In the genomic region with DNA sequence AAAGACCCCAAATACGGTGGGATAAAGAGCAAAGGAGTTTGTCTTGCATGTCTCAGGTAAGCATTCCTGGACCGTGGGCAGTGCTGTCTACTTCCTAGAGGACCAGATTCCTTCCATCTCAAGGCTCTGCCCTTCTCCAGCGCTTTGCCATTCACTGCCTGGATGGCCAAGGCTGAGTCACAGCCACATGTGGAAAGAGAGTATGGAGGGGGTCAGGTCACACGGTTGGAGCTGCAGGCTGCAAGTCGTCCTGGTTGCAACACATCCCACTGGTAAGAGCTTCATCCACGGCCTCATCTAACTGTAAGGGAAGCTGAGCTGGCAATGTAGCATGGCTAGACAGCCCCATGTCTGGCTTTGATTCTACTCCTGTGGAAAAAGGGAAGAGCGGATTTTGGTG, we compare ENCODE assay signal across 14 cellular contexts.
DNase-seq lines count a peak whose midpoint lies in the region; ATAC-seq and TF ChIP-seq lines count a peak whose summit lies in the region.
"Had no signal": no experiment of that assay in that cellular context is flagged by ENCODE, and none has a peak within 500 bp of the region (broad histone marks: within the 10 kb centered on the region; RNA-seq: fewer than 3 reads in every experiment).

No MANE protein-coding gene starts in this region.

- peak; percentile 92 for DNase-seq in EL
- DNase-seq in NB4 (ENCODE audit: low read depth): peak; percentile 85
- DNase-seq in choroid plexus epithelial cell (ENCODE audit: low read depth): peak; percentile 92
- DNase-seq in retinal pigment epithelial cell (ENCODE audit: low read depth): peak; percentile 39
- no peak for DNase-seq in posterior cingulate gyrus
- DNase-seq in ureter (ENCODE audit: low spot score): no peak
- DNase-seq: activated CD4-positive, alpha-beta T cell treated with anti-CD3 and anti-CD28 coated beads, Interleukin-2, amount 10 ng/mL, durations not matched to agents 7 days and 5 days; COR-L47; NCI-H146; retina; stomach had no signal

- TF ChIP-seq POLR2A in NB4 (IDR thresholded peaks at IDR 0.05; ENCODE audit: extremely low read depth, insufficient read length): no peak

- H3K4me3 ChIP-seq in NB4 (ENCODE audit: low read depth, low read length) (peak overlapping the region; percentile 9), choroid plexus epithelial cell (ENCODE audit: low read depth, low read length) (no peak overlapping the region), retinal pigment epithelial cell (ENCODE audit: low read length) (no peak overlapping the region)
- H3K4me3 ChIP-seq: stomach had no signal

- no peak for ATAC-seq in GM18867 (IDR thresholded peaks at IDR 0.05; ENCODE audit: unreplicated experiment)
- no peak for ATAC-seq in HG03175 (IDR thresholded peaks at IDR 0.05; ENCODE audit: unreplicated experiment)
- ATAC-seq: HCT116 had no signal

- TF ChIP-seq CTCF in NB4 (IDR thresholded peaks at IDR 0.05; ENCODE audit: low read depth, low read length) (no peak), choroid plexus epithelial cell (conservative IDR thresholded peaks at IDR 0.05; ENCODE audit: low read depth, low read length) (no peak), retinal pigment epithelial cell (conservative IDR thresholded peaks at IDR 0.05; ENCODE audit: low read depth, low read length) (no peak)

- intact Hi-C loops in posterior cingulate gyrus (cut with DNase I): no loop called here

Comparison
In these comparisons a context has a peak if more than half of its experiments do, and no peak if none do; other contexts are left out.
1. DNase-seq: peak in EL (single experiment), NB4 (single experiment), choroid plexus epithelial cell (single experiment) and retinal pigment epithelial cell (single experiment); none in posterior cingulate gyrus (0 of 10) and ureter (single experiment).